18 cellular contexts compared by ENCODE assay signal in genomic region chr18:56712761-56713160, GRCh38.
A peak's percentile ranks its signal among the peaks of the same experiment; 100 is the strongest.
DNase-seq lines count a peak whose midpoint lies in the region; ATAC-seq lines count a peak whose summit lies in the region.
"Had no signal": no experiment of that assay in that cellular context is flagged by ENCODE, and none has a peak within 500 bp of the region (broad histone marks: within the 10 kb centered on the region; RNA-seq: fewer than 3 reads in every experiment).

No MANE protein-coding gene starts in this region.

- H3K4me3 Mint-ChIP-seq in activated CD4-positive, alpha-beta T cell treated with anti-CD3 and anti-CD28 coated beads, Interleukin-2, amount 10 ng/mL, durations not matched to agents 24 days and 14 days: no peak overlapping the region
- no peak overlapping the region for H3K4me3 Mint-ChIP-seq in activated T-helper 1 cell treated with anti-CD3 and anti-CD28 coated beads, Interleukin-12 subunit alpha, Interleukin-12 subunit beta, Interleukin-2, Interleukin-4 antibody, amounts not matched to agents 30 ng/mL and 10 ng/mL and 1 ng/mL, durations not matched to agents 14 hours and 24 hours and 36 hours
- H3K4me3 Mint-ChIP-seq: CD4-positive, alpha-beta memory T cell had no signal

- peaks cover 2% of the 10 kb centered on the region for H3K36me3 Mint-ChIP-seq in activated CD4-positive, alpha-beta T cell treated with anti-CD3 and anti-CD28 coated beads, Interleukin-2, amount 10 ng/mL, durations not matched to agents 24 days and 14 days (ENCODE audit: low read depth)
- H3K36me3 Mint-ChIP-seq in activated T-helper 1 cell treated with anti-CD3 and anti-CD28 coated beads, Interleukin-12 subunit alpha, Interleukin-12 subunit beta, Interleukin-2, Interleukin-4 antibody, amounts not matched to agents 30 ng/mL and 10 ng/mL and 1 ng/mL, durations not matched to agents 14 hours and 24 hours and 36 hours (ENCODE audit: low read depth): peaks cover 3% of the 10 kb centered on the region

- no peaks in the 10 kb centered on the region for H3K9me3 Mint-ChIP-seq in activated CD4-positive, alpha-beta T cell treated with anti-CD3 and anti-CD28 coated beads, Interleukin-2, amount 10 ng/mL, durations not matched to agents 24 days and 14 days
- H3K9me3 Mint-ChIP-seq in activated T-helper 1 cell treated with anti-CD3 and anti-CD28 coated beads, Interleukin-12 subunit alpha, Interleukin-12 subunit beta, Interleukin-2, Interleukin-4 antibody, amounts not matched to agents 30 ng/mL and 10 ng/mL and 1 ng/mL, durations not matched to agents 14 hours and 24 hours and 36 hours: no peaks in the 10 kb centered on the region
- H3K9me3 Mint-ChIP-seq: CD4-positive, alpha-beta memory T cell had no signal

- ATAC-seq in GM19324 (IDR thresholded peaks at IDR 0.05; ENCODE audit: low FRiP score, unreplicated experiment): no peak
- ATAC-seq: A549 had no signal

- intact Hi-C loops in activated CD4-positive, alpha-beta T cell treated with anti-CD3 and anti-CD28 coated beads, Interleukin-2, amount 10 ng/mL, durations not matched to agents 24 days and 14 days (cut with micrococcal nuclease): no loop called here
- intact Hi-C loops in activated T-helper 1 cell treated with anti-CD3 and anti-CD28 coated beads, Interleukin-12 subunit alpha, Interleukin-12 subunit beta, Interleukin-2, Interleukin-4 antibody, amounts not matched to agents 30 ng/mL and 10 ng/mL and 1 ng/mL, durations not matched to agents 14 hours and 24 hours and 36 hours (cut with micrococcal nuclease): loop anchor here (10.0 kb wide), 1 partner anchor 598 kb away; no protein-coding TSS in a partner anchor

- H3K4me1 Mint-ChIP-seq in activated CD4-positive, alpha-beta T cell treated with anti-CD3 and anti-CD28 coated beads, Interleukin-2, amount 10 ng/mL, durations not matched to agents 24 days and 14 days: peaks cover 25% of the 10 kb centered on the region
- peaks cover 35% of the 10 kb centered on the region for H3K4me1 Mint-ChIP-seq in activated T-helper 1 cell treated with anti-CD3 and anti-CD28 coated beads, Interleukin-12 subunit alpha, Interleukin-12 subunit beta, Interleukin-2, Interleukin-4 antibody, amounts not matched to agents 30 ng/mL and 10 ng/mL and 1 ng/mL, durations not matched to agents 14 hours and 24 hours and 36 hours (ENCODE audit: low read depth)

- no peaks in the 10 kb centered on the region for H3K27me3 Mint-ChIP-seq in activated CD4-positive, alpha-beta T cell treated with anti-CD3 and anti-CD28 coated beads, Interleukin-2, amount 10 ng/mL, durations not matched to agents 24 days and 14 days
- no peaks in the 10 kb centered on the region for H3K27me3 Mint-ChIP-seq in activated T-helper 1 cell treated with anti-CD3 and anti-CD28 coated beads, Interleukin-12 subunit alpha, Interleukin-12 subunit beta, Interleukin-2, Interleukin-4 antibody, amounts not matched to agents 30 ng/mL and 10 ng/mL and 1 ng/mL, durations not matched to agents 14 hours and 24 hours and 36 hours (ENCODE audit: insufficient read depth)
- H3K27me3 Mint-ChIP-seq: CD4-positive, alpha-beta memory T cell had no signal

- peak overlapping the region; percentile 20 for H3K27ac Mint-ChIP-seq in activated CD4-positive, alpha-beta T cell treated with anti-CD3 and anti-CD28 coated beads, Interleukin-2, amount 10 ng/mL, durations not matched to agents 24 days and 14 days
- H3K27ac Mint-ChIP-seq in activated T-helper 1 cell treated with anti-CD3 and anti-CD28 coated beads, Interleukin-12 subunit alpha, Interleukin-12 subunit beta, Interleukin-2, Interleukin-4 antibody, amounts not matched to agents 30 ng/mL and 10 ng/mL and 1 ng/mL, durations not matched to agents 14 hours and 24 hours and 36 hours: peak overlapping the region; percentile 34
- H3K27ac Mint-ChIP-seq: CD4-positive, alpha-beta memory T cell had no signal

- DNase-seq in activated CD4-positive, alpha-beta T cell treated with anti-CD3 and anti-CD28 coated beads, Interleukin-2, amount 10 ng/mL, durations not matched to agents 24 days and 14 days: no peak
- DNase-seq in activated CD4-positive, alpha-beta T cell treated with anti-CD3 and anti-CD28 coated beads, Interleukin-2, amount 50 U/mL, for 4 hours: no peak
- DNase-seq in DMS79 (lab: John Stamatoyannopoulos, UW) (peak; percentile 1), NCI-H69 (lab: John Stamatoyannopoulos, UW) (peak; percentile 21), NCI-H748 (lab: John Stamatoyannopoulos, UW; ENCODE audit: unreplicated experiment) (no peak), NCI-H226 (no peak)
- DNase-seq in activated T-helper 1 cell treated with anti-CD3 and anti-CD28 coated beads, Interleukin-12 subunit alpha, Interleukin-12 subunit beta, Interleukin-2, Interleukin-4 antibody, amounts not matched to agents 30 ng/mL and 10 ng/mL and 1 ng/mL, durations not matched to agents 14 hours and 24 hours and 36 hours (ENCODE audit: low spot score): no peak
- DNase-seq: 8988T; ACHN; AML-193; BE2C; Calu3; CD4-positive, alpha-beta memory T cell; COR-L47; DND-41; H7 had no signal

Comparison
In these comparisons a context has a peak if more than half of its experiments do, and no peak if none do; other contexts are left out.
1. DNase-seq: peak in DMS79 (single experiment) and NCI-H69 (single experiment); none in activated CD4-positive, alpha-beta T cell treated with anti-CD3 and anti-CD28 coated beads, Interleukin-2, amount 10 ng/mL, durations not matched to agents 24 days and 14 days (single experiment), activated CD4-positive, alpha-beta T cell treated with anti-CD3 and anti-CD28 coated beads, Interleukin-2, amount 50 U/mL, for 4 hours (0 of 2), activated T-helper 1 cell treated with anti-CD3 and anti-CD28 coated beads, Interleukin-12 subunit alpha, Interleukin-12 subunit beta, Interleukin-2, Interleukin-4 antibody, amounts not matched to agents 30 ng/mL and 10 ng/mL and 1 ng/mL, durations not matched to agents 14 hours and 24 hours and 36 hours (single experiment), NCI-H748 (single experiment) and NCI-H226 (single experiment).